21 cellular contexts compared by ENCODE assay signal in the genomic region with DNA sequence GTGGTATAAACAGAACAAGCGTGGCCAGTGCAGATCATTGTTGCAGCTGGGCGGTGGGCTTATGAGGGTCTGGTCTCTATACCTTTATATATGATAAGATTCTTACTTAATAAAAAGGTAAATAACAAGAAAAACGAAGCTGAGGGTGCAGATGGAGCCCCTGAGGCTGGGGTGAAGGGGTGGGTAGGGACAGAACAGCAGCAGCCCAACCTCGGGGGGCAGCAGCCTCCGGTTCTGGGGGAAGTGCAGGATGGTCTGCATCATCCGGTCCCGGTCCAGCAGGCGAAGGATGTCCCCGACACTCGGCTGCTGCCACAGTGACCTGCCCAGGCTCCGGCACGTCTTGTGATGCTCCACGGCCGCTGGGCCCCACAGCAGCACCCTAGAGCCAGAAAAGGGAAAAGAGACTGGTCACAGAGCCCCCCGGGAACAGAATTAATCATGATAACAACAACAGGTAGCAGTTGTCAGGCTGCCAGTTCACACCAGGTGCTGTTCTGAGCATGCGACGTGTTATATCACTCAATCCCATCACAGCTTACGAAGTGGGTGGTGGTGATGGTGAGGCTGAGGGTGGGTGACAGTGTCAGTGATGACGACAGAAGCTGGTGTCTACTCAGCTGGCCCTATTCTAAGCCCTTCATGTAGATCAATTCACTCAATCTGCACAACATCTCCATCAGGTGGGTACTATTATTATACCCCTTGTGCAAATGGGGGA. TPM values are rescaled to one million over a fixed set of nuclear protein-coding genes. Genes with fewer than 3 reads are reported as not detected.
DNase-seq lines count a peak whose midpoint lies in the region; ATAC-seq, FAIRE-seq and TF ChIP-seq lines count a peak whose summit lies in the region.
"Had no signal": no experiment of that assay in that cellular context is flagged by ENCODE, and none has a peak within 500 bp of the region (broad histone marks: within the 10 kb centered on the region; RNA-seq: fewer than 3 reads in every experiment).

No MANE protein-coding gene starts in this region.

- no peak for ATAC-seq in activated T-cell treated with anti-CD3 and anti-CD28 coated beads, Interleukin-2, amount 50 U/mL, for 72 hours (replicated peaks in 1 of 2)
- no peak for ATAC-seq in GM19397 (IDR thresholded peaks at IDR 0.05; ENCODE audit: unreplicated experiment)
- ATAC-seq: Panc1 had no signal

- H3K9ac ChIP-seq in endothelial cell of umbilical vein (replicated peaks; ENCODE audit: extremely low read depth, insufficient read depth, low read length) (no peak overlapping the region), mesenchymal stem cell (ENCODE audit: low read length) (no peak overlapping the region)

- peak; percentile 35 for DNase-seq in activated CD8-positive, alpha-beta memory T cell treated with anti-CD3 and anti-CD28 coated beads for 24 hours
- DNase-seq in activated CD8-positive, alpha-beta memory T cell treated with anti-CD3 and anti-CD28 coated beads, Interleukin-2, amount 50 U/mL, for 4 hours, result no peak
- no peak for DNase-seq in endothelial cell of umbilical vein (ENCODE audit: low read depth, low spot score)
- no peak for DNase-seq in mesenchymal stem cell
- DNase-seq in SK-N-DZ (ENCODE audit: low spot score), result no peak
- no peak for DNase-seq in activated T-cell treated with anti-CD3 and anti-CD28 coated beads, Interleukin-2, amount 50 U/mL, for 72 hours
- DNase-seq: Calu3; CD4-positive, alpha-beta memory T cell; HCEC 1CT; Kasumi-1; MM.1S; NCI-H1105; NCI-H226 had no signal

- no peak overlapping the region for H2BK15ac ChIP-seq in mesenchymal stem cell (ENCODE audit: low read depth, poor library complexity, severe bottlenecking)

- H3K27me3 ChIP-seq in endothelial cell of umbilical vein (ENCODE audit: control insufficient read depth in 2 of 2, insufficient read depth in 2 of 2, low read length in 2 of 2) (no peaks in the 10 kb centered on the region), mesenchymal stem cell (ENCODE audit: control insufficient read depth in 1 of 2, insufficient read depth in 1 of 2, low read length in 2 of 2) (no peaks in the 10 kb centered on the region)

- no peak overlapping the region for H3K14ac ChIP-seq in mesenchymal stem cell (ENCODE audit: low read length in 2 of 2)

- no peaks in the 10 kb centered on the region for H3K79me2 ChIP-seq in endothelial cell of umbilical vein (ENCODE audit: control insufficient read depth, insufficient read depth, low read length)

- no peaks in the 10 kb centered on the region for H3K9me1 ChIP-seq in endothelial cell of umbilical vein (replicated peaks; ENCODE audit: control insufficient read depth, extremely low read depth, insufficient read depth, low read length)

- no peak for TF ChIP-seq POLR2A in endothelial cell of umbilical vein (IDR thresholded peaks at IDR 0.05; ENCODE audit: low read depth, low read length)

- CTCF ChIA-PET in endothelial cell of umbilical vein (lab: Charles Lee), result no interaction called here

- no peak overlapping the region for H2BK5ac ChIP-seq in mesenchymal stem cell (ENCODE audit: low read depth, low read length, poor library complexity, severe bottlenecking)

- no peak overlapping the region for H3K27ac ChIP-seq in endothelial cell of umbilical vein (ENCODE audit: insufficient read depth, low read depth, low read length)
- H3K27ac ChIP-seq in mesenchymal stem cell (ENCODE audit: low read length, poor library complexity, severe bottlenecking), result peak overlapping the region; percentile 65
- peak overlapping the region; percentile 94 for H3K27ac ChIP-seq in temporal lobe (ENCODE audit: low read depth, low read length)
- H3K27ac ChIP-seq: 22Rv1, HL-60 had no signal

- FAIRE-seq in endothelial cell of umbilical vein (lab: Jason Lieb, UNC), result peak; percentile 57
- FAIRE-seq: HTR-8/SVneo had no signal

- no peaks in the 10 kb centered on the region for H3K4me1 Mint-ChIP-seq in activated T-cell treated with anti-CD3 and anti-CD28 coated beads, Interleukin-2, amount 50 U/mL, for 72 hours (ENCODE audit: low read depth)

- dilution Hi-C loops in endothelial cell of umbilical vein (cut with MboI; ENCODE audit: extremely low pct_ligation_motif_present, low sequenced_read_pairs), result no loop called here

- no peaks in the 10 kb centered on the region for H4K20me1 ChIP-seq in endothelial cell of umbilical vein (replicated peaks; ENCODE audit: control insufficient read depth, extremely low read depth, insufficient read depth, low read length)

- H3K4me2 ChIP-seq in endothelial cell of umbilical vein (ENCODE audit: insufficient read depth, low read length) (no peak overlapping the region), mesenchymal stem cell (ENCODE audit: low read length, poor library complexity, severe bottlenecking) (no peak overlapping the region)

- no peak overlapping the region for H3K4me3 Mint-ChIP-seq in activated T-cell treated with anti-CD3 and anti-CD28 coated beads, Interleukin-2, amount 50 U/mL, for 72 hours
- H3K4me3 Mint-ChIP-seq: CD4-positive, alpha-beta memory T cell; IgD-negative memory B cell had no signal

- H3K27me3 Mint-ChIP-seq in activated T-cell treated with anti-CD3 and anti-CD28 coated beads, Interleukin-2, amount 50 U/mL, for 72 hours (ENCODE audit: low read depth), result no peaks in the 10 kb centered on the region
- H3K27me3 Mint-ChIP-seq: CD4-positive, alpha-beta memory T cell; IgD-negative memory B cell had no signal

- H2BK12ac ChIP-seq in mesenchymal stem cell (ENCODE audit: low read length in 2 of 2), result no peak overlapping the region

- no peak overlapping the region for H3K27ac Mint-ChIP-seq in activated T-cell treated with anti-CD3 and anti-CD28 coated beads, Interleukin-2, amount 50 U/mL, for 72 hours
- H3K27ac Mint-ChIP-seq: IgD-negative memory B cell had no signal

- 98% methylated on average over 17 of the region's 19 CpGs for WGBS in mesenchymal stem cell

- BruUV-seq in endothelial cell of umbilical vein (replicated peaks; lab: Mats Ljungman, UMichigan), result no TSS peak

- no peak overlapping the region for H3K23ac ChIP-seq in mesenchymal stem cell (ENCODE audit: low read length in 2 of 2)

- no peak overlapping the region for H4K8ac ChIP-seq in mesenchymal stem cell (ENCODE audit: low read length)

- no peaks in the 10 kb centered on the region for H3K9me3 Mint-ChIP-seq in activated T-cell treated with anti-CD3 and anti-CD28 coated beads, Interleukin-2, amount 50 U/mL, for 72 hours
- H3K9me3 Mint-ChIP-seq: CD4-positive, alpha-beta memory T cell had no signal

- H3K18ac ChIP-seq in mesenchymal stem cell (ENCODE audit: low read depth in 1 of 2, low read length in 2 of 2), result no peak overlapping the region

- H3K4ac ChIP-seq in mesenchymal stem cell (ENCODE audit: low read depth in 1 of 2, low read length in 2 of 2), result no peak overlapping the region

- H3K36me3 Mint-ChIP-seq in activated T-cell treated with anti-CD3 and anti-CD28 coated beads, Interleukin-2, amount 50 U/mL, for 72 hours (ENCODE audit: insufficient read depth in 2 of 2), result peaks cover 11 to 38% of the 10 kb centered on the region in 2 donors

- intact Hi-C loops in endothelial cell of umbilical vein (cut with micrococcal nuclease), result no loop called here

- H3K79me1 ChIP-seq in mesenchymal stem cell (replicated peaks; ENCODE audit: low read length, poor library complexity, severe bottlenecking), result peaks cover 25% of the 10 kb centered on the region

- H3K4me3 ChIP-seq in endothelial cell of umbilical vein (replicated peaks in 1 of 3; ENCODE audit: insufficient read depth in 1 of 3, low read depth in 1 of 3, low read length in 3 of 3) (no peak overlapping the region), mesenchymal stem cell (ENCODE audit: insufficient read depth in 1 of 2, low read depth in 1 of 2, low read length in 2 of 2) (no peak overlapping the region)

- H4K91ac ChIP-seq in mesenchymal stem cell (ENCODE audit: low read length), result no peak overlapping the region

- H3K36me3 ChIP-seq in endothelial cell of umbilical vein (ENCODE audit: control insufficient read depth in 2 of 2, extremely low read depth in 1 of 2, insufficient read depth in 2 of 2, low read length in 2 of 2) (peaks cover 15 to 39% of the 10 kb centered on the region in 2 experiments), mesenchymal stem cell (ENCODE audit: control insufficient read depth in 1 of 2, insufficient read depth in 2 of 2, low read depth in 1 of 2, low read length in 2 of 2) (peaks cover 51 to 84% of the 10 kb centered on the region in 2 experiments)

- H2BK120ac ChIP-seq in mesenchymal stem cell (ENCODE audit: low read depth, low read length), result no peak overlapping the region

- peak overlapping the region; percentile 70 for H2AK5ac ChIP-seq in mesenchymal stem cell (ENCODE audit: low read length, severe bottlenecking)

- no peak for TF ChIP-seq CTCF in endothelial cell of umbilical vein (IDR thresholded peaks at IDR 0.05; ENCODE audit: extremely low read depth in 1 of 2, insufficient read depth in 1 of 2, low read depth in 1 of 2, low read length in 2 of 2)

- H3K9me3 ChIP-seq in endothelial cell of umbilical vein (replicated peaks; ENCODE audit: control insufficient read depth, insufficient read depth, low read length), result no peaks in the 10 kb centered on the region
- H3K9me3 ChIP-seq in mesenchymal stem cell (ENCODE audit: control insufficient read depth, low read length), result no peaks in the 10 kb centered on the region

- H2AFZ ChIP-seq in endothelial cell of umbilical vein (ENCODE audit: low read depth, low read length), result no peak overlapping the region
- H2AFZ ChIP-seq in mesenchymal stem cell (ENCODE audit: low read depth, low read length), result no peak overlapping the region

- peaks cover 19% of the 10 kb centered on the region for H3K4me1 ChIP-seq in endothelial cell of umbilical vein (ENCODE audit: control insufficient read depth, extremely low read depth, insufficient read depth, low read length)
- H3K4me1 ChIP-seq in mesenchymal stem cell (ENCODE audit: control insufficient read depth, insufficient read depth, low read depth, low read length), result peaks cover 29% of the 10 kb centered on the region

- POLR2A ChIA-PET in endothelial cell of umbilical vein (lab: Charles Lee), result no interaction called here

RNA-seq across cellular contexts. Expression of gene MRAP, which starts 35.5 kb away (rescaled TPM):
- not detected in 2 replicates for total RNA-seq in endothelial cell of umbilical vein
- polyA plus RNA-seq in endothelial cell of umbilical vein, result not detected in 2 replicates
- polyA plus RNA-seq in endothelial cell of umbilical vein (2011; cell fraction: cytosol; rRNA removed), result not detected in 2 replicates
- not detected in 2 replicates for polyA plus RNA-seq in endothelial cell of umbilical vein (2011; cell fraction: nucleus; rRNA removed)
- polyA plus RNA-seq in endothelial cell of umbilical vein (2012), result not detected in 2 replicates
- not detected in 2 replicates for polyA minus RNA-seq in endothelial cell of umbilical vein
- not detected for polyA minus RNA-seq in endothelial cell of umbilical vein (2011; cell fraction: cytosol; rRNA and poly(A)+ RNA removed)
- not detected in 2 replicates for polyA minus RNA-seq in endothelial cell of umbilical vein (2011; cell fraction: nucleus; rRNA and poly(A)+ RNA removed)
- polyA plus RNA-seq in mesenchymal stem cell (2013, experiment 1 of 2), result not detected
- polyA plus RNA-seq in mesenchymal stem cell (2013, experiment 2 of 2), result not detected
- not detected for total RNA-seq in temporal lobe
- not detected in 2 replicates for polyA plus RNA-seq in SK-N-DZ (2014; cell fraction: cytosol; rRNA removed)
- polyA plus RNA-seq in SK-N-DZ (2014; cell fraction: nucleus; rRNA removed), result not detected in 2 replicates
- not detected for total RNA-seq in activated T-cell treated with anti-CD3 and anti-CD28 coated beads, Interleukin-2, amount 50 U/mL, for 72 hours
- total RNA-seq: Calu3; CD4-positive, alpha-beta memory T cell had no signal
- polyA plus RNA-seq: BJ; CD4-positive, alpha-beta memory T cell; IgD-negative memory B cell had no signal

RNA-seq across cellular contexts. Expression of gene MIS18A, which starts 55.3 kb away (rescaled TPM):
- 19.4 and 19.7 TPM in 2 replicates for total RNA-seq in endothelial cell of umbilical vein
- 6.3 and 7.9 TPM in 2 replicates for polyA plus RNA-seq in endothelial cell of umbilical vein
- 10.1 and 10.7 TPM in 2 replicates for polyA plus RNA-seq in endothelial cell of umbilical vein (2011; cell fraction: cytosol; rRNA removed)
- 2.2 and 4.7 TPM in 2 replicates for polyA plus RNA-seq in endothelial cell of umbilical vein (2011; cell fraction: nucleus; rRNA removed)
- 10.7 and 15.0 TPM in 2 replicates for polyA plus RNA-seq in endothelial cell of umbilical vein (2012)
- 2.2 and 4.8 TPM in 2 replicates for polyA minus RNA-seq in endothelial cell of umbilical vein
- polyA minus RNA-seq in endothelial cell of umbilical vein (2011; cell fraction: cytosol; rRNA and poly(A)+ RNA removed), result 6.6 TPM
- polyA minus RNA-seq in endothelial cell of umbilical vein (2011; cell fraction: nucleus; rRNA and poly(A)+ RNA removed), result 0.96 and 1.1 TPM in 2 replicates
- polyA plus RNA-seq in mesenchymal stem cell (2013, experiment 1 of 2), result 7.5 TPM
- 8.1 TPM for polyA plus RNA-seq in mesenchymal stem cell (2013, experiment 2 of 2)
- 4.7 TPM for total RNA-seq in temporal lobe
- polyA plus RNA-seq in SK-N-DZ (2014; cell fraction: cytosol; rRNA removed), result 38.3 and 41.4 TPM in 2 replicates
- polyA plus RNA-seq in SK-N-DZ (2014; cell fraction: nucleus; rRNA removed), result 13.2 and 15.7 TPM in 2 replicates
- 10 to 100 TPM; 22.4 to 26.2 TPM for total RNA-seq in activated T-cell treated with anti-CD3 and anti-CD28 coated beads, Interleukin-2, amount 50 U/mL, for 72 hours

RNA-seq across cellular contexts. Expression of gene URB1, which starts 58.7 kb away (rescaled TPM):
- total RNA-seq in endothelial cell of umbilical vein (21.4 and 27.3 TPM in 2 replicates), temporal lobe (12.3 TPM)
- 8.0 and 8.3 TPM in 2 replicates for polyA plus RNA-seq in endothelial cell of umbilical vein
- 6.2 and 6.3 TPM in 2 replicates for polyA plus RNA-seq in endothelial cell of umbilical vein (2011; cell fraction: cytosol; rRNA removed)
- 19.7 and 22.7 TPM in 2 replicates for polyA plus RNA-seq in endothelial cell of umbilical vein (2011; cell fraction: nucleus; rRNA removed)
- 11.0 and 11.1 TPM in 2 replicates for polyA plus RNA-seq in endothelial cell of umbilical vein (2012)
- polyA minus RNA-seq in endothelial cell of umbilical vein, result 21.8 and 25.2 TPM in 2 replicates
- polyA minus RNA-seq in endothelial cell of umbilical vein (2011; cell fraction: cytosol; rRNA and poly(A)+ RNA removed), result 14.5 TPM
- 27.3 and 29.6 TPM in 2 replicates for polyA minus RNA-seq in endothelial cell of umbilical vein (2011; cell fraction: nucleus; rRNA and poly(A)+ RNA removed)
- polyA plus RNA-seq in mesenchymal stem cell (2013, experiment 1 of 2), result 2.4 TPM
- 2.2 TPM for polyA plus RNA-seq in mesenchymal stem cell (2013, experiment 2 of 2)
- polyA plus RNA-seq in SK-N-DZ (2014; cell fraction: cytosol; rRNA removed), result 8.7 and 9.2 TPM in 2 replicates
- 11.7 and 13.9 TPM in 2 replicates for polyA plus RNA-seq in SK-N-DZ (2014; cell fraction: nucleus; rRNA removed)
- total RNA-seq in activated T-cell treated with anti-CD3 and anti-CD28 coated beads, Interleukin-2, amount 50 U/mL, for 72 hours, result 10 to 100 TPM; 15.4 to 16.7 TPM
